Comparison of ENCODE assay signal across 30 cellular contexts in genomic region chr3:40620151-40620550, GRCh38.
DNase-seq lines count a peak whose midpoint lies in the region; ATAC-seq, FAIRE-seq and TF ChIP-seq lines count a peak whose summit lies in the region.
"Had no signal": no experiment of that assay in that cellular context is flagged by ENCODE, and none has a peak within 500 bp of the region (broad histone marks: within the 10 kb centered on the region; RNA-seq: fewer than 3 reads in every experiment).

No MANE protein-coding gene starts in this region.

- FAIRE-seq in bronchial epithelial cell (lab: Jason Lieb, UNC) = no peak
- FAIRE-seq in keratinocyte (lab: Jason Lieb, UNC) = no peak
- FAIRE-seq: A204.1, K562 had no signal

- no peaks in the 10 kb centered on the region for H3K79me2 ChIP-seq in keratinocyte (ENCODE audit: control insufficient read depth, insufficient read depth, low read length)

- H4K20me1 ChIP-seq in keratinocyte (ENCODE audit: control insufficient read depth, extremely low read depth, insufficient read depth, low read length) = no peaks in the 10 kb centered on the region

- peak; percentile 3 for DNase-seq in A172 (ENCODE audit: low spot score)
- peak; percentile 67 for DNase-seq in MG63
- peak; percentile 76 for DNase-seq in bronchial epithelial cell (ENCODE audit: low read depth)
- no peak for DNase-seq in keratinocyte (ENCODE audit: low read depth, low spot score)
- no peak for DNase-seq in NCI-H1417 treated with DMSO at 0.1 percent for 48 hours (lab: John Stamatoyannopoulos, UW)
- DNase-seq in activated CD4-positive, alpha-beta T cell treated with anti-CD3 and anti-CD28 coated beads for 48 hours = no peak
- DNase-seq in GM20000 (ENCODE audit: low spot score) = no peak
- DNase-seq: activated CD4-positive, alpha-beta T cell treated with anti-CD3 and anti-CD28 coated beads, Interleukin-2, amount 50 U/mL, for 4 hours; activated naive CD4-positive, alpha-beta T cell treated with anti-CD3 and anti-CD28 coated beads, Interleukin-2, amount 10 ng/mL, durations not matched to agents 7 days and 5 days; amniotic stem cell; brain microvascular endothelial cell; CD4-positive, alpha-beta memory T cell; effector CD4-positive, alpha-beta T cell; foreskin keratinocyte; H7; left lung; midbrain; naive thymus-derived CD4-positive, alpha-beta T cell; NCI-H1436; NCI-H2107; nucleus accumbens; PC-9; SIG-M5; stimulated activated naive CD8-positive, alpha-beta T cell treated with anti-CD3 and anti-CD28 coated beads, Interleukin-15, amount 100 ng/mL, for 72 hours; tibial artery had no signal

- peak overlapping the region; percentile 59 for H2AFZ ChIP-seq in keratinocyte (ENCODE audit: control insufficient read depth, low read length)
- H2AFZ ChIP-seq: PC-9 had no signal

- H3K4me3 ChIP-seq in MG63 (no peak overlapping the region), bronchial epithelial cell (ENCODE audit: low read depth, low read length) (no peak overlapping the region), keratinocyte (ENCODE audit: control insufficient read depth in 2 of 3, extremely low read depth in 1 of 3, insufficient read depth in 2 of 3, low read depth in 1 of 3, low read length in 3 of 3) (no peak overlapping the region)
- H3K4me3 ChIP-seq: K562, left lung, PC-9, skin epidermis, tibial artery had no signal

- dilution Hi-C loops in keratinocyte (cut with MboI; ENCODE audit: extremely low pct_ligation_motif_present, low sequenced_read_pairs) = no loop called here

- no peak overlapping the region for H3K4me2 ChIP-seq in keratinocyte (ENCODE audit: control insufficient read depth, extremely low read depth, insufficient read depth, low read depth, low read length)
- H3K4me2 ChIP-seq: PC-9 had no signal

- H3K36me3 ChIP-seq in MG63 = no peaks in the 10 kb centered on the region
- H3K36me3 ChIP-seq in bronchial epithelial cell (ENCODE audit: control insufficient read depth, insufficient read depth, low read length) = no peaks in the 10 kb centered on the region
- H3K36me3 ChIP-seq in keratinocyte (ENCODE audit: control insufficient read depth in 2 of 2, extremely low read depth in 1 of 2, insufficient read depth in 2 of 2, low read length in 2 of 2) = no peaks in the 10 kb centered on the region
- H3K36me3 ChIP-seq: brain microvascular endothelial cell, left lung, tibial artery had no signal

- no peak overlapping the region for H3K27ac ChIP-seq in keratinocyte (ENCODE audit: control insufficient read depth, insufficient read depth, low read length)
- H3K27ac ChIP-seq: brain microvascular endothelial cell, foreskin keratinocyte, left lung, PC-9, skin epidermis, tibial artery had no signal

- no peaks in the 10 kb centered on the region for H3K9me1 ChIP-seq in keratinocyte (ENCODE audit: control insufficient read depth, extremely low read depth, insufficient read depth, low read length)

- TF ChIP-seq CTCF in bronchial epithelial cell (IDR thresholded peaks at IDR 0.05; ENCODE audit: insufficient read depth, low read length, severe bottlenecking) (no peak), keratinocyte (optimal IDR thresholded peaks at IDR 0.05 in 1 of 3, IDR thresholded peaks at IDR 0.05 in 1 of 3, conservative IDR thresholded peaks at IDR 0.05 in 1 of 3; ENCODE audit: extremely low read depth in 1 of 3, insufficient read depth in 2 of 3, low read length in 3 of 3) (no peak), GM20000 (IDR thresholded peaks at IDR 0.05; ENCODE audit: extremely low read depth, missing control alignments) (no peak)

- peaks cover 9% of the 10 kb centered on the region for H3K4me1 ChIP-seq in keratinocyte (ENCODE audit: control insufficient read depth, extremely low read depth, insufficient read depth, low read length)
- H3K4me1 ChIP-seq: foreskin keratinocyte had no signal

- no peak for ATAC-seq in HG03565 (IDR thresholded peaks at IDR 0.05; ENCODE audit: unreplicated experiment)
- ATAC-seq: foreskin keratinocyte; K562; left lung; naive thymus-derived CD4-positive, alpha-beta T cell; stimulated activated naive CD8-positive, alpha-beta T cell treated with anti-CD3 and anti-CD28 coated beads, Interleukin-15, amount 100 ng/mL, for 72 hours; WTC11 had no signal

- no peak overlapping the region for H3K9ac ChIP-seq in keratinocyte (ENCODE audit: control insufficient read depth, extremely low read depth, insufficient read depth, low read length)

- H3K9me3 ChIP-seq in MG63 = no peaks in the 10 kb centered on the region; the same call in 1 of the 2 replicates
- H3K9me3 ChIP-seq in keratinocyte (ENCODE audit: control insufficient read depth, low read depth, low read length) = peaks cover 9% of the 10 kb centered on the region

- H3K27me3 ChIP-seq in MG63 (no peaks in the 10 kb centered on the region), bronchial epithelial cell (ENCODE audit: control insufficient read depth, insufficient read depth, low read length) (peaks cover 3% of the 10 kb centered on the region), keratinocyte (ENCODE audit: control insufficient read depth, extremely low read depth, insufficient read depth, low read length) (peaks cover 14% of the 10 kb centered on the region)

Comparison
In these comparisons a context has a peak if more than half of its experiments do, and no peak if none do; other contexts are left out.
1. DNase-seq: peak in A172 (single experiment), MG63 (single experiment) and bronchial epithelial cell (single experiment); none in keratinocyte (single experiment), NCI-H1417 treated with DMSO at 0.1 percent for 48 hours (single experiment), activated CD4-positive, alpha-beta T cell treated with anti-CD3 and anti-CD28 coated beads for 48 hours (single experiment) and GM20000 (single experiment).